ENCODE assay signal across 10 cellular contexts in genomic region chr2:105747254-105747909, GRCh38. TPM values are rescaled to one million over a fixed set of nuclear protein-coding genes. Genes with fewer than 3 reads are reported as not detected.
DNase-seq lines count a peak whose midpoint lies in the region; ATAC-seq, FAIRE-seq and TF ChIP-seq lines count a peak whose summit lies in the region.
"Had no signal": no experiment of that assay in that cellular context is flagged by ENCODE, and none has a peak within 500 bp of the region (broad histone marks: within the 10 kb centered on the region; RNA-seq: fewer than 3 reads in every experiment).

No MANE protein-coding gene starts in this region.

- H3K4me3 Mint-ChIP-seq in Caco-2 (ENCODE audit: unreplicated experiment), result peak overlapping the region; percentile 84
- peak overlapping the region; percentile 95 to 98 (median 98) for H3K4me3 Mint-ChIP-seq in T-cell
- H3K4me3 Mint-ChIP-seq in endothelial cell (ENCODE audit: unreplicated experiment), result peak overlapping the region; percentile 97
- peak overlapping the region; percentile 80 for H3K4me3 Mint-ChIP-seq in osteocyte (ENCODE audit: unreplicated experiment)

- POLR2A ChIA-PET in Caco-2 (lab: Charles Lee) (no interaction called here), T-cell (lab: Charles Lee) (interaction anchor here (0.5 to 2.0 kb wide), 9 partner anchors 8 to 112 kb away, joined by 3 to 11 read pairs (median 5); no protein-coding TSS in a partner anchor)

- H2BK15ac ChIP-seq in neuronal stem cell (ENCODE audit: low read length), result no peak overlapping the region

- no peak overlapping the region for H4K91ac ChIP-seq in neuronal stem cell (ENCODE audit: low read depth, low read length, poor library complexity)

- H3K4ac ChIP-seq in neuronal stem cell (ENCODE audit: low read length), result no peak overlapping the region

- H3K4me1 ChIP-seq in Caco-2, result peaks cover 20% of the 10 kb centered on the region
- H3K4me1 ChIP-seq in neuronal stem cell (ENCODE audit: control insufficient read depth in 2 of 2, insufficient read depth in 1 of 2, low read depth in 1 of 2, low read length in 2 of 2), result peaks cover 7 to 14% of the 10 kb centered on the region in 2 donors

- no peak overlapping the region for H2BK5ac ChIP-seq in neuronal stem cell (ENCODE audit: low read length)

- no peak overlapping the region for H3K4me2 ChIP-seq in neuronal stem cell (ENCODE audit: insufficient read depth, low read length, poor library complexity, severe bottlenecking)

- H3K9me3 ChIP-seq in Caco-2 (no peaks in the 10 kb centered on the region), neuronal stem cell (replicated peaks in 1 of 2; ENCODE audit: control insufficient read depth in 2 of 2, insufficient read depth in 1 of 2, low read depth in 1 of 2, low read length in 2 of 2) (peaks cover 0 to 18% of the 10 kb centered on the region in 2 donors)

- peaks cover 12% of the 10 kb centered on the region for H3K79me1 ChIP-seq in neuronal stem cell (ENCODE audit: low read depth, low read length)

- CTCF ChIA-PET in Caco-2 (lab: Charles Lee) (interaction anchor here (1.3 kb wide), 1 partner anchor 135 kb away, joined by 3 read pairs; no protein-coding TSS in a partner anchor), T-cell (lab: Charles Lee) (interaction anchor here in 1 of 2 donors (0.6 to 3.5 kb wide), 6 partner anchors 9 to 339 kb away, joined by 3 to 20 read pairs (median 4); no protein-coding TSS in a partner anchor)

- H3K27me3 Mint-ChIP-seq in Caco-2 (ENCODE audit: insufficient read depth, unreplicated experiment) (no peaks in the 10 kb centered on the region), T-cell (no peaks in the 10 kb centered on the region), endothelial cell (ENCODE audit: unreplicated experiment) (peaks cover 14% of the 10 kb centered on the region), osteocyte (ENCODE audit: unreplicated experiment) (no peaks in the 10 kb centered on the region)

- FAIRE-seq in D721Med (lab: Jason Lieb, UNC), result no peak

- H3K9ac ChIP-seq in neuronal stem cell (ENCODE audit: low read depth, low read length, poor library complexity), result no peak overlapping the region

- H3K27ac Mint-ChIP-seq in Caco-2 (ENCODE audit: unreplicated experiment), result peak overlapping the region; percentile 89
- peak overlapping the region; percentile 92 to 98 for H3K27ac Mint-ChIP-seq in T-cell
- peak overlapping the region; percentile 74 for H3K27ac Mint-ChIP-seq in endothelial cell (ENCODE audit: unreplicated experiment)
- no peak overlapping the region for H3K27ac Mint-ChIP-seq in osteocyte (ENCODE audit: unreplicated experiment)

- no peak overlapping the region for H2AK5ac ChIP-seq in neuronal stem cell (ENCODE audit: low read depth, low read length)

- H3K27ac ChIP-seq in neuronal stem cell (replicated peaks; ENCODE audit: low read length), result no peak overlapping the region

- no peaks in the 10 kb centered on the region for H3K27me3 ChIP-seq in Caco-2 (replicated peaks; ENCODE audit: control insufficient read depth, insufficient read depth, low read length)
- peaks cover 0 to 4% (median 0%) of the 10 kb centered on the region in 3 experiments for H3K27me3 ChIP-seq in neuronal stem cell (ENCODE audit: control insufficient read depth in 3 of 3, insufficient read depth in 3 of 3, low read depth in 1 of 3, low read length in 3 of 3)

- H2BK120ac ChIP-seq in neuronal stem cell (ENCODE audit: low read depth, low read length), result no peak overlapping the region

- DNase-seq in Caco-2 (no peak), T-cell (no peak), endothelial cell (ENCODE audit: low spot score) (no peak), osteocyte (ENCODE audit: extremely low spot score, unreplicated experiment) (no peak), neuronal stem cell (ENCODE audit: low spot score) (no peak), D721Med (ENCODE audit: insufficient read length, low spot score) (no peak), NCI-H2196 (lab: John Stamatoyannopoulos, UW; ENCODE audit: unreplicated experiment) (no peak), NCI-H1417 treated with DMSO at 0.1 percent for 48 hours (lab: John Stamatoyannopoulos, UW) (no peak)
- DNase-seq: foreskin fibroblast, NCI-H748 treated with DMSO at 0.1 percent for 48 hours had no signal

- H2BK12ac ChIP-seq in neuronal stem cell (ENCODE audit: low read length), result no peak overlapping the region

- intact Hi-C loops in Caco-2 (cut with micrococcal nuclease; ENCODE audit: unreplicated experiment), result loop anchor here (2.0 kb wide), 1 partner anchor 35 kb away; no protein-coding TSS in a partner anchor

- H3K14ac ChIP-seq in neuronal stem cell (ENCODE audit: low read length), result no peak overlapping the region

- H3K36me3 ChIP-seq in Caco-2 (ENCODE audit: control insufficient read depth, insufficient read depth, low read length) (peaks cover 5% of the 10 kb centered on the region), neuronal stem cell (replicated peaks in 1 of 2; ENCODE audit: control insufficient read depth in 2 of 2, insufficient read depth in 2 of 2, low read length in 2 of 2) (peaks cover 0 to 61% of the 10 kb centered on the region in 2 donors)

- no CpG with 5 or more reads among the region's 13 CpGs for WGBS in neuronal stem cell (ENCODE audit: extremely low coverage in 2 of 2, insufficient read length in 2 of 2, insufficient replicate concordance in 1 of 2), 2 donors

- H3K9me3 Mint-ChIP-seq in Caco-2 (ENCODE audit: unreplicated experiment), result no peaks in the 10 kb centered on the region
- peaks cover 0 to 1% (median 0%) of the 10 kb centered on the region in 3 donors for H3K9me3 Mint-ChIP-seq in T-cell
- no peaks in the 10 kb centered on the region for H3K9me3 Mint-ChIP-seq in endothelial cell (ENCODE audit: unreplicated experiment)
- no peaks in the 10 kb centered on the region for H3K9me3 Mint-ChIP-seq in osteocyte (ENCODE audit: unreplicated experiment)

- TF ChIP-seq CTCF in Caco-2 (IDR thresholded peaks at IDR 0.05; ENCODE audit: insufficient read depth in 1 of 2, low read depth in 1 of 2, low read length in 1 of 2, severe bottlenecking in 1 of 2, unreplicated experiment in 1 of 2) (no peak), endothelial cell (IDR thresholded peaks at IDR 0.05; ENCODE audit: unreplicated experiment) (no peak), osteocyte (IDR thresholded peaks at IDR 0.05) (no peak), D721Med (IDR thresholded peaks at IDR 0.05; ENCODE audit: insufficient read depth, missing control alignments) (no peak)

- H3K4me3 ChIP-seq in Caco-2 (ENCODE audit: low read depth, low read length) (no peak overlapping the region), neuronal stem cell (ENCODE audit: low read length in 2 of 2) (no peak overlapping the region)

- H4K8ac ChIP-seq in neuronal stem cell (ENCODE audit: low read depth, low read length), result no peak overlapping the region

- no peak overlapping the region for H3K18ac ChIP-seq in neuronal stem cell (ENCODE audit: low read length)

- no TSS peak for BruUV-seq in Caco-2 (replicated peaks; lab: Mats Ljungman, UMichigan)

- H2AFZ ChIP-seq in neuronal stem cell (ENCODE audit: low read length), result no peak overlapping the region

- H3K4me1 Mint-ChIP-seq in Caco-2 (ENCODE audit: low read depth, unreplicated experiment) (peaks cover 25% of the 10 kb centered on the region), T-cell (peaks cover 78 to 86% (median 78%) of the 10 kb centered on the region in 3 donors), endothelial cell (ENCODE audit: unreplicated experiment) (peaks cover 78% of the 10 kb centered on the region), osteocyte (ENCODE audit: unreplicated experiment) (peaks cover 34% of the 10 kb centered on the region)

- no peak for ATAC-seq in T-cell (replicated peaks in 1 of 4)

- H3K36me3 Mint-ChIP-seq in Caco-2 (ENCODE audit: insufficient read depth, unreplicated experiment) (peaks cover 44% of the 10 kb centered on the region), T-cell (peaks cover 25% of the 10 kb centered on the region), endothelial cell (ENCODE audit: low read depth, unreplicated experiment) (peaks cover 27% of the 10 kb centered on the region), osteocyte (ENCODE audit: unreplicated experiment) (peaks cover 3% of the 10 kb centered on the region)

- no peak overlapping the region for H3K23ac ChIP-seq in neuronal stem cell (ENCODE audit: low read depth, low read length, poor library complexity)

RNA-seq across cellular contexts. Expression of gene NCK2, which starts 2.7 kb away (rescaled TPM):
- total RNA-seq in Caco-2 (2022) (89.0 and 95.7 TPM in 2 replicates), T-cell (100 to 1,000 TPM in 4 of 5 donors, 10 to 100 TPM in 1; 97.7 to 154 (median 120) TPM), endothelial cell (ENCODE audit: unreplicated experiment) (93.7 TPM), osteocyte (39.5 and 45.4 TPM in 2 replicates)
- polyA plus RNA-seq in neuronal stem cell (2013, experiment 1 of 2), result 37.1 TPM
- 37.6 TPM for polyA plus RNA-seq in neuronal stem cell (2013, experiment 2 of 2)
